ENCODE assay signal across 12 cellular contexts in genomic region chr1:3717715-3718601, GRCh38. TPM values are rescaled to one million over a fixed set of nuclear protein-coding genes. Genes with fewer than 3 reads are reported as not detected.
DNase-seq lines count a peak whose midpoint lies in the region; ATAC-seq and TF ChIP-seq lines count a peak whose summit lies in the region.
"Had no signal": no experiment of that assay in that cellular context is flagged by ENCODE, and none has a peak within 500 bp of the region (broad histone marks: within the 10 kb centered on the region; RNA-seq: fewer than 3 reads in every experiment).

No MANE protein-coding gene starts in this region.

- no peaks in the 10 kb centered on the region for H3K27me3 ChIP-seq in Karpas-422 (ENCODE audit: low read length)
- H3K27me3 ChIP-seq in smooth muscle cell (ENCODE audit: low read depth): no peaks in the 10 kb centered on the region

- H3K36me3 ChIP-seq in Karpas-422 (ENCODE audit: insufficient read depth, low read length) (no peaks in the 10 kb centered on the region), smooth muscle cell (ENCODE audit: low read depth) (no peaks in the 10 kb centered on the region)
- H3K36me3 ChIP-seq: heart right ventricle had no signal

- H3K79me2 ChIP-seq in Karpas-422 (ENCODE audit: low read length) (no peaks in the 10 kb centered on the region), smooth muscle cell (ENCODE audit: low read depth) (no peaks in the 10 kb centered on the region)

- H3K4me3 ChIP-seq in Karpas-422 (ENCODE audit: low read length): no peak overlapping the region
- no peak overlapping the region for H3K4me3 ChIP-seq in smooth muscle cell
- H3K4me3 ChIP-seq: heart right ventricle had no signal

- H2AFZ ChIP-seq in Karpas-422 (ENCODE audit: low read length) (no peak overlapping the region), smooth muscle cell (ENCODE audit: low read depth) (no peak overlapping the region)

- peak; percentile 62 for DNase-seq in activated CD8-positive, alpha-beta memory T cell treated with anti-CD3 and anti-CD28 coated beads for 24 hours
- no peak for DNase-seq in activated CD8-positive, alpha-beta memory T cell treated with anti-CD3 and anti-CD28 coated beads, Interleukin-2, amount 50 U/mL, for 4 hours
- DNase-seq in Karpas-422: peak; percentile 85
- DNase-seq in ecto neural progenitor cell (ENCODE audit: low spot score): peak; percentile 85
- peak; percentile 21 for DNase-seq in smooth muscle cell (lab: John Stamatoyannopoulos, UW; ENCODE audit: unreplicated experiment)
- DNase-seq in midbrain (lab: John Stamatoyannopoulos, UW): no peak
- DNase-seq in NCI-H526 (lab: John Stamatoyannopoulos, UW): no peak
- DNase-seq: heart right ventricle, Kasumi-1 had no signal

- no peaks in the 10 kb centered on the region for H3F3A ChIP-seq in smooth muscle cell (ENCODE audit: low read depth)

- TF ChIP-seq CTCF in smooth muscle cell (IDR thresholded peaks at IDR 0.05; ENCODE audit: borderline replicate concordance, insufficient read depth, poor library complexity, severe bottlenecking): no peak

- no peak for ATAC-seq in HG02623 (IDR thresholded peaks at IDR 0.05; ENCODE audit: unreplicated experiment)

- H3K27ac ChIP-seq in Karpas-422 (ENCODE audit: low read length): no peak overlapping the region
- H3K27ac ChIP-seq in smooth muscle cell (ENCODE audit: low read depth): no peak overlapping the region
- H3K27ac ChIP-seq: C4-2B, heart right ventricle had no signal

- WGBS in smooth muscle cell (ENCODE audit: low lambda C conversion rate): 29% methylated on average over 33 of the region's 40 CpGs

- no peaks in the 10 kb centered on the region for H4K20me1 ChIP-seq in Karpas-422 (ENCODE audit: insufficient read depth, low read depth, low read length)
- no peaks in the 10 kb centered on the region for H4K20me1 ChIP-seq in smooth muscle cell (ENCODE audit: low read depth)

- no peaks in the 10 kb centered on the region for H3K9me3 ChIP-seq in Karpas-422 (ENCODE audit: low read length)
- H3K9me3 ChIP-seq in smooth muscle cell (replicated peaks; ENCODE audit: low read depth): no peaks in the 10 kb centered on the region
- H3K9me3 ChIP-seq: heart right ventricle had no signal

- peaks cover 16% of the 10 kb centered on the region for H3K4me1 ChIP-seq in Karpas-422 (ENCODE audit: low read length)
- no peaks in the 10 kb centered on the region for H3K4me1 ChIP-seq in smooth muscle cell (ENCODE audit: low read depth)

- H3K4me2 ChIP-seq in Karpas-422 (ENCODE audit: low read depth, low read length, poor library complexity, severe bottlenecking) (no peak overlapping the region), smooth muscle cell (no peak overlapping the region)

- no peaks in the 10 kb centered on the region for H3K9me2 ChIP-seq in Karpas-422 (replicated peaks; ENCODE audit: insufficient read depth, low read length)

- H3K9ac ChIP-seq in Karpas-422 (ENCODE audit: low read length) (no peak overlapping the region), smooth muscle cell (ENCODE audit: low read depth) (no peak overlapping the region)

RNA-seq across cellular contexts. Expression of gene CCDC27, which starts 34.3 kb away (rescaled TPM):
- not detected in 2 replicates for total RNA-seq in Karpas-422 (2014; rRNA removed; shearing (Covaris generic); ENCODE audit: low replicate concordance)
- not detected in 2 replicates for total RNA-seq in smooth muscle cell
- polyA plus RNA-seq in smooth muscle cell: not detected in 2 replicates
- total RNA-seq: heart right ventricle; natural killer cell treated with Interleukin-12 subunit alpha and Interleukin-12 subunit beta and Interleukin-15 and Interleukin-18, amount 100 ng/mL, for 72 hours had no signal

RNA-seq across cellular contexts. Expression of gene SMIM1, which starts 54.6 kb away (rescaled TPM):
- total RNA-seq in Karpas-422 (2014; rRNA removed; shearing (Covaris generic); ENCODE audit: low replicate concordance): 0.87 TPM in 1 of 2 replicates, not detected in the other
- 1.3 and 5.3 TPM in 2 replicates for total RNA-seq in smooth muscle cell
- 14.9 and 15.2 TPM in 2 replicates for polyA plus RNA-seq in smooth muscle cell
- total RNA-seq: natural killer cell treated with Interleukin-12 subunit alpha and Interleukin-12 subunit beta and Interleukin-15 and Interleukin-18, amount 100 ng/mL, for 72 hours had no signal

Comparison
In these comparisons a context has a peak if more than half of its experiments do, and no peak if none do; other contexts are left out.
1. DNase-seq: peak in activated CD8-positive, alpha-beta memory T cell treated with anti-CD3 and anti-CD28 coated beads for 24 hours (single experiment), Karpas-422 (single experiment), ecto neural progenitor cell (single experiment) and smooth muscle cell (single experiment); none in activated CD8-positive, alpha-beta memory T cell treated with anti-CD3 and anti-CD28 coated beads, Interleukin-2, amount 50 U/mL, for 4 hours (single experiment), midbrain (single experiment) and NCI-H526 (0 of 2).